ENCODE assay signal across 11 cellular contexts in genomic region chr15:42576776-42577175, GRCh38. TPM values are rescaled to one million over a fixed set of nuclear protein-coding genes. Genes with fewer than 3 reads are reported as not detected.
DNase-seq lines count a peak whose midpoint lies in the region; ATAC-seq and TF ChIP-seq lines count a peak whose summit lies in the region.
"Had no signal": no experiment of that assay in that cellular context is flagged by ENCODE, and none has a peak within 500 bp of the region (broad histone marks: within the 10 kb centered on the region; RNA-seq: fewer than 3 reads in every experiment).

No MANE protein-coding gene starts in this region.

- H3K27me3 ChIP-seq in iPS-18a (ENCODE audit: control insufficient read depth, insufficient read depth, low read length) (peaks cover 64% of the 10 kb centered on the region), tibial artery (no peaks in the 10 kb centered on the region)

- no peaks in the 10 kb centered on the region for H3K9me3 Mint-ChIP-seq in activated naive CD4-positive, alpha-beta T cell treated with anti-CD3 and anti-CD28 coated beads, Interleukin-2, amount 10 ng/mL, durations not matched to agents 7 days and 5 days
- no peaks in the 10 kb centered on the region for H3K9me3 Mint-ChIP-seq in activated B cell treated with CpG ODN at 0.5 μM for 24 hours

- POLR2A ChIA-PET in activated B cell treated with CpG ODN at 0.5 μM for 24 hours (lab: Charles Lee), result interaction anchor here (0.6 to 1.8 kb wide), 2 partner anchors 72 to 1995 kb away, joined by 3 to 8 read pairs; no protein-coding TSS in a partner anchor

- H3K4me1 ChIP-seq in iPS-18a (ENCODE audit: control insufficient read depth, low read depth, low read length), result peaks cover 6% of the 10 kb centered on the region
- peaks cover 9 to 60% (median 20%) of the 10 kb centered on the region in 4 donors for H3K4me1 ChIP-seq in tibial artery

- intact Hi-C loops in activated B cell treated with CpG ODN at 0.5 μM for 24 hours (cut with micrococcal nuclease) (no loop called here), tibial artery (cut with DNase I; ENCODE audit: low total_unique reads) (no loop called here)

- peaks cover 68% of the 10 kb centered on the region for H3K27me3 Mint-ChIP-seq in activated naive CD4-positive, alpha-beta T cell treated with anti-CD3 and anti-CD28 coated beads, Interleukin-2, amount 10 ng/mL, durations not matched to agents 7 days and 5 days
- H3K27me3 Mint-ChIP-seq in activated B cell treated with CpG ODN at 0.5 μM for 24 hours, result no peaks in the 10 kb centered on the region

- CTCF ChIA-PET in activated naive CD4-positive, alpha-beta T cell treated with anti-CD3 and anti-CD28 coated beads, Interleukin-2, amount 10 ng/mL, durations not matched to agents 7 days and 5 days (lab: Charles Lee), result no interaction called here
- CTCF ChIA-PET in activated B cell treated with CpG ODN at 0.5 μM for 24 hours (lab: Charles Lee), result no interaction called here

- ATAC-seq in activated B cell treated with CpG ODN at 0.5 μM for 24 hours (ENCODE audit: low read depth), result no peak

- H3K36me3 ChIP-seq in iPS-18a (ENCODE audit: control insufficient read depth, low read depth, low read length) (no peaks in the 10 kb centered on the region), tibial artery (no peaks in the 10 kb centered on the region)

- no peak for TF ChIP-seq CTCF in activated B cell treated with CpG ODN at 0.5 μM for 24 hours (IDR thresholded peaks at IDR 0.05)
- no peak for TF ChIP-seq CTCF in tibial artery (IDR thresholded peaks at IDR 0.05)

- peak overlapping the region; percentile 89 for H3K4me3 Mint-ChIP-seq in activated naive CD4-positive, alpha-beta T cell treated with anti-CD3 and anti-CD28 coated beads, Interleukin-2, amount 10 ng/mL, durations not matched to agents 7 days and 5 days
- peak overlapping the region; percentile 96 for H3K4me3 Mint-ChIP-seq in activated B cell treated with CpG ODN at 0.5 μM for 24 hours

- H3K4me1 Mint-ChIP-seq in activated naive CD4-positive, alpha-beta T cell treated with anti-CD3 and anti-CD28 coated beads, Interleukin-2, amount 10 ng/mL, durations not matched to agents 7 days and 5 days, result peaks cover 55% of the 10 kb centered on the region
- H3K4me1 Mint-ChIP-seq in activated B cell treated with CpG ODN at 0.5 μM for 24 hours, result peaks cover 32% of the 10 kb centered on the region

- H3K27ac ChIP-seq in iPS-18a (ENCODE audit: low read length), result no peak overlapping the region
- peak overlapping the region; percentile 95 to 96 for H3K27ac ChIP-seq in tibial artery

- peaks cover 5% of the 10 kb centered on the region for H3K36me3 Mint-ChIP-seq in activated naive CD4-positive, alpha-beta T cell treated with anti-CD3 and anti-CD28 coated beads, Interleukin-2, amount 10 ng/mL, durations not matched to agents 7 days and 5 days
- peaks cover 3% of the 10 kb centered on the region for H3K36me3 Mint-ChIP-seq in activated B cell treated with CpG ODN at 0.5 μM for 24 hours (ENCODE audit: low read depth)

- H3K9me3 ChIP-seq in iPS-18a (ENCODE audit: control insufficient read depth, low read depth, low read length), result no peaks in the 10 kb centered on the region
- H3K9me3 ChIP-seq in tibial artery, result no peaks in the 10 kb centered on the region

- peak overlapping the region; percentile 73 for H3K4me3 ChIP-seq in iPS-18a (ENCODE audit: low read length)
- H3K4me3 ChIP-seq in tibial artery, result peak overlapping the region; percentile 96 to 98

- DNase-seq in activated naive CD4-positive, alpha-beta T cell treated with anti-CD3 and anti-CD28 coated beads, Interleukin-2, amount 10 ng/mL, durations not matched to agents 7 days and 5 days, result no peak
- DNase-seq in activated naive CD4-positive, alpha-beta T cell (lab: John Stamatoyannopoulos, UW), result no peak
- no peak for DNase-seq in activated B cell treated with CpG ODN at 0.5 μM for 24 hours
- no peak for DNase-seq in tibial artery
- no peak for DNase-seq in AML-193 (lab: John Stamatoyannopoulos, UW)
- no peak for DNase-seq in AG20443 (ENCODE audit: low spot score)
- no peak for DNase-seq in KG1 (lab: John Stamatoyannopoulos, UW)
- DNase-seq: caudate nucleus, NCI-H1105 treated with DMSO at 0.1 percent for 48 hours, T-helper 9 cell had no signal

- no peak overlapping the region for H3K9ac ChIP-seq in iPS-18a (ENCODE audit: low read length)

- no peak overlapping the region for H3K27ac Mint-ChIP-seq in activated naive CD4-positive, alpha-beta T cell treated with anti-CD3 and anti-CD28 coated beads, Interleukin-2, amount 10 ng/mL, durations not matched to agents 7 days and 5 days
- no peak overlapping the region for H3K27ac Mint-ChIP-seq in activated B cell treated with CpG ODN at 0.5 μM for 24 hours

RNA-seq across cellular contexts. Expression of gene STARD9, which starts 1.4 kb away (rescaled TPM):
- 5.5 and 7.1 TPM in 2 replicates for total RNA-seq in activated B cell treated with CpG ODN at 0.5 μM for 24 hours

RNA-seq across cellular contexts. Expression of gene HAUS2, which starts 28.1 kb away (rescaled TPM):
- total RNA-seq in activated B cell treated with CpG ODN at 0.5 μM for 24 hours, result 18.2 and 20.8 TPM in 2 replicates

RNA-seq across cellular contexts. Expression of gene LRRC57, which starts 28.2 kb away (rescaled TPM):
- 16.1 and 21.4 TPM in 2 replicates for total RNA-seq in activated B cell treated with CpG ODN at 0.5 μM for 24 hours
